ENCODE assay signal across 10 cellular contexts in the genomic region with DNA sequence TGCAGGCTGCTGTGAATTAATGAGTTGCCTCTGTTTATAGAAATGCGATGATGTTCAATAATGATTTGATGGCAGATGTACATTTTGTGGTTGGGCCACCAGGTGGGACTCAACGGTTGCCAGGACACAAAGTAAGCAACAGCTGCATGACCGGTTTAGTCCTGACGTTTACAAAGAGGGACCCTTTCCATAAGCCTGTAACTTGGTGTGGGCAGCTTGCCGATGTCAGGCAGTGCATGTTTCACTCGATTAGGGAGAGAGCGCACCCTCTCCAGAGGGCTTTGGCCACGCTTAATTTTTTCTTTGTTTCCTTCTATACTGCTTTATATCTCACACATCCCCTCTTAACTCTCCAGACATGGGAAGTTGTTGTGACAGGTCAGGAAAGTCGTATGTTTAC. TPM values are rescaled to one million over a fixed set of nuclear protein-coding genes. Genes with fewer than 3 reads are reported as not detected.
DNase-seq lines count a peak whose midpoint lies in the region; ATAC-seq and TF ChIP-seq lines count a peak whose summit lies in the region.
"Had no signal": no experiment of that assay in that cellular context is flagged by ENCODE, and none has a peak within 500 bp of the region (broad histone marks: within the 10 kb centered on the region; RNA-seq: fewer than 3 reads in every experiment).

No MANE protein-coding gene starts in this region.

- H3K4me3 Mint-ChIP-seq in type B pancreatic cell: peak overlapping the region; percentile 79
- no peak overlapping the region for H3K4me3 Mint-ChIP-seq in naive thymus-derived CD4-positive, alpha-beta T cell
- no peak overlapping the region for H3K4me3 Mint-ChIP-seq in chondrocyte (ENCODE audit: unreplicated experiment)
- H3K4me3 Mint-ChIP-seq: activated naive CD8-positive, alpha-beta T cell had no signal

- DNase-seq in NCI-H1417 treated with DMSO at 0.1 percent for 48 hours (lab: John Stamatoyannopoulos, UW) (peak; percentile 88), astrocyte of the spinal cord (ENCODE audit: low read depth, low spot score) (peak; percentile 61), lower lobe of right lung (no peak), type B pancreatic cell (ENCODE audit: extremely low spot score, unreplicated experiment) (no peak), RKO (ENCODE audit: low spot score) (no peak), chondrocyte (ENCODE audit: low spot score) (no peak)
- DNase-seq in naive thymus-derived CD4-positive, alpha-beta T cell: no peak
- DNase-seq: immature natural killer cell had no signal

- POLR2A ChIA-PET in naive thymus-derived CD4-positive, alpha-beta T cell (lab: Charles Lee): no interaction called here

- peaks cover 28% of the 10 kb centered on the region for H3K4me1 ChIP-seq in lower lobe of right lung
- H3K4me1 ChIP-seq in naive thymus-derived CD4-positive, alpha-beta T cell (ENCODE audit: control insufficient read depth in 2 of 2, insufficient read depth in 2 of 2, low read length in 2 of 2): no peaks in the 10 kb centered on the region

- CTCF ChIA-PET in naive thymus-derived CD4-positive, alpha-beta T cell (lab: Charles Lee): no interaction called here

- peak overlapping the region; percentile 67 for H3K27ac Mint-ChIP-seq in type B pancreatic cell
- no peak overlapping the region for H3K27ac Mint-ChIP-seq in naive thymus-derived CD4-positive, alpha-beta T cell
- H3K27ac Mint-ChIP-seq in chondrocyte (ENCODE audit: unreplicated experiment): no peak overlapping the region
- H3K27ac Mint-ChIP-seq: activated naive CD8-positive, alpha-beta T cell; immature natural killer cell had no signal

- intact Hi-C loops in lower lobe of right lung (cut with DNase I): no loop called here
- intact Hi-C loops in naive thymus-derived CD4-positive, alpha-beta T cell (cut with micrococcal nuclease): no loop called here

- in situ Hi-C loops in astrocyte of the spinal cord (cut with HindIII; ENCODE audit: low sequenced_read_pairs): no loop called here

- H3K36me3 Mint-ChIP-seq in type B pancreatic cell: peaks cover 35% of the 10 kb centered on the region
- peaks cover 0 to 7% (median 5%) of the 10 kb centered on the region in 5 donors for H3K36me3 Mint-ChIP-seq in naive thymus-derived CD4-positive, alpha-beta T cell
- peaks cover 11% of the 10 kb centered on the region for H3K36me3 Mint-ChIP-seq in chondrocyte (ENCODE audit: low read depth)
- H3K36me3 Mint-ChIP-seq: activated naive CD8-positive, alpha-beta T cell had no signal

- peaks cover 16% of the 10 kb centered on the region for H3K36me3 ChIP-seq in lower lobe of right lung
- no peaks in the 10 kb centered on the region for H3K36me3 ChIP-seq in naive thymus-derived CD4-positive, alpha-beta T cell (ENCODE audit: control insufficient read depth in 2 of 3, insufficient read depth in 3 of 3, low read length in 3 of 3)

- H3K9me3 Mint-ChIP-seq in type B pancreatic cell (no peaks in the 10 kb centered on the region), chondrocyte (ENCODE audit: low read depth) (no peaks in the 10 kb centered on the region)
- peaks cover 0 to 2% (median 0%) of the 10 kb centered on the region in 11 donors for H3K9me3 Mint-ChIP-seq in naive thymus-derived CD4-positive, alpha-beta T cell
- H3K9me3 Mint-ChIP-seq: immature natural killer cell had no signal

- H3K4me3 ChIP-seq in astrocyte of the spinal cord (ENCODE audit: low read depth, low read length): peak overlapping the region; percentile 2
- peak overlapping the region; percentile 48 for H3K4me3 ChIP-seq in lower lobe of right lung
- H3K4me3 ChIP-seq in naive thymus-derived CD4-positive, alpha-beta T cell (ENCODE audit: low read length): no peak overlapping the region
- H3K4me3 ChIP-seq: SK-N-MC had no signal

- ATAC-seq in lower lobe of right lung: peak in 1 of 2 donors; percentile 46
- no peak for ATAC-seq in naive thymus-derived CD4-positive, alpha-beta T cell

- TF ChIP-seq CTCF in astrocyte of the spinal cord (IDR thresholded peaks at IDR 0.05; ENCODE audit: low read depth, low read length) (no peak), lower lobe of right lung (IDR thresholded peaks at IDR 0.05) (no peak), type B pancreatic cell (conservative IDR thresholded peaks at IDR 0.05) (no peak), chondrocyte (IDR thresholded peaks at IDR 0.05) (no peak)

- H3K27me3 Mint-ChIP-seq in type B pancreatic cell: no peaks in the 10 kb centered on the region
- H3K27me3 Mint-ChIP-seq in naive thymus-derived CD4-positive, alpha-beta T cell: no peaks in the 10 kb centered on the region
- H3K27me3 Mint-ChIP-seq in chondrocyte (ENCODE audit: low read depth): no peaks in the 10 kb centered on the region
- H3K27me3 Mint-ChIP-seq: activated naive CD8-positive, alpha-beta T cell had no signal

- H3K27me3 ChIP-seq in lower lobe of right lung (ENCODE audit: low read depth): no peaks in the 10 kb centered on the region
- no peaks in the 10 kb centered on the region for H3K27me3 ChIP-seq in naive thymus-derived CD4-positive, alpha-beta T cell (ENCODE audit: control insufficient read depth in 2 of 2, insufficient read depth in 2 of 2, low read length in 2 of 2)

- no peaks in the 10 kb centered on the region for H3K9me3 ChIP-seq in lower lobe of right lung
- no peaks in the 10 kb centered on the region for H3K9me3 ChIP-seq in naive thymus-derived CD4-positive, alpha-beta T cell (ENCODE audit: control insufficient read depth in 2 of 3, low read length in 3 of 3)

- H3K4me1 Mint-ChIP-seq in type B pancreatic cell (ENCODE audit: unreplicated experiment): peaks cover 67% of the 10 kb centered on the region
- peaks cover 4 to 23% (median 9%) of the 10 kb centered on the region in 7 donors for H3K4me1 Mint-ChIP-seq in naive thymus-derived CD4-positive, alpha-beta T cell
- H3K4me1 Mint-ChIP-seq in chondrocyte (ENCODE audit: low read depth): peaks cover 13% of the 10 kb centered on the region

- peak overlapping the region; percentile 53 for H3K27ac ChIP-seq in lower lobe of right lung
- no peak overlapping the region for H3K27ac ChIP-seq in naive thymus-derived CD4-positive, alpha-beta T cell (ENCODE audit: low read depth, low read length)
- H3K27ac ChIP-seq: SK-N-MC had no signal

RNA-seq across cellular contexts. Expression of gene BTBD3, which starts 1.4 kb away (rescaled TPM):
- 37.0 TPM for total RNA-seq in lower lobe of right lung
- 75.8 and 114 TPM in 2 replicates for total RNA-seq in type B pancreatic cell (ENCODE audit: low replicate concordance)
- total RNA-seq in naive thymus-derived CD4-positive, alpha-beta T cell: 1 to 10 TPM; 1.6 to 6.1 (median 3.0) TPM
- polyA plus RNA-seq in naive thymus-derived CD4-positive, alpha-beta T cell: 1 to 10 TPM; 1.8 to 2.0 TPM
- 19.9 to 26.8 TPM (median 21.6 TPM) in 3 replicates for total RNA-seq in chondrocyte

Comparison
In these comparisons a context has a peak if more than half of its experiments do, and no peak if none do; other contexts are left out.
1. DNase-seq: peak in NCI-H1417 treated with DMSO at 0.1 percent for 48 hours (single experiment) and astrocyte of the spinal cord (single experiment); none in lower lobe of right lung (single experiment), type B pancreatic cell (single experiment), naive thymus-derived CD4-positive, alpha-beta T cell (0 of 9), RKO (single experiment) and chondrocyte (single experiment).